20 cellular contexts compared by ENCODE assay signal in genomic region chr14:58460772-58461171, GRCh38.
"Had no signal": no experiment of that assay in that cellular context is flagged by ENCODE, and none has a peak within 500 bp of the region (broad histone marks: within the 10 kb centered on the region; RNA-seq: fewer than 3 reads in every experiment).

No MANE protein-coding gene starts in this region.

- H3K9me3 ChIP-seq: SJSA1 had no signal

- FAIRE-seq: RCC 7860 had no signal

- DNase-seq: KBM-7, MV-4-11, NCI-H1048, NCI-H1105, NCI-H1417, NCI-H1436 treated with DMSO at 0.1 percent for 48 hours, NCI-H1694, NCI-H187 treated with DMSO at 0.1 percent for 48 hours, NCI-H2029 treated with DMSO at 0.1 percent for 48 hours, NCI-H345, NCI-H446 treated with DMSO at 0.1 percent for 48 hours, NCI-H510A treated with DMSO at 0.1 percent for 48 hours, NCI-H526, NCI-H82, Right ventricle myocardium superior, RPMI8226, SIG-M5 had no signal

- H3K4me3 ChIP-seq: SJSA1, SK-N-MC had no signal

- H3K27ac ChIP-seq: SJSA1, SK-N-MC had no signal

- H3K27me3 ChIP-seq: SJSA1 had no signal
